In the genomic region with DNA sequence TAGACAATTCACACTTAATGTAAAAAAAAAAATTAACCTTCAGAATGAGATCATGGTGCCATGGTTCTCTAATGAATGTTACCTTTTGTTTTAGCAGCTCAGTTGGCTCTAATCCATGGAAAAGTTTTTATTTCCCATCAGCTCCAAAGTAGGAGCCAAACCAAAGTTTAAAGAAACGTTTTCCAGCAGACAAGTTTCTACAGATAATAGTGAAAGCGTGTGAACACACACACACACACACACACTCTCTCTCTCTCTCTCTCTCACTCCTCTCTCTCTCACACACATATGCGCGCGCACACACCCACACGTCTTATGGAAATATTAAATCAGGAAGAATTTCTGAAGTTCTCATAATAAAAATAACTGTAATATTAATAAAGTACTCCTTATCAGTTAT, we compare ENCODE assay signal across 13 cellular contexts. TPM values are rescaled to one million over a fixed set of nuclear protein-coding genes. Genes with fewer than 3 reads are reported as not detected.
A peak's percentile ranks its signal among the peaks of the same experiment; 100 is the strongest.
DNase-seq lines count a peak whose midpoint lies in the region; ATAC-seq, FAIRE-seq and TF ChIP-seq lines count a peak whose summit lies in the region.
"Had no signal": no experiment of that assay in that cellular context is flagged by ENCODE, and none has a peak within 500 bp of the region (broad histone marks: within the 10 kb centered on the region; RNA-seq: fewer than 3 reads in every experiment).

No MANE protein-coding gene starts in this region.

- H3K27me3 ChIP-seq in mammary epithelial cell (ENCODE audit: insufficient read depth, low read length) (no peaks in the 10 kb centered on the region), HepG2 (ENCODE audit: control insufficient read depth in 1 of 2, insufficient read depth in 2 of 2, low read length in 2 of 2) (no peaks in the 10 kb centered on the region), thoracic aorta (replicated peaks; ENCODE audit: insufficient read depth) (no peaks in the 10 kb centered on the region), GM23338 (ENCODE audit: insufficient read depth) (no peaks in the 10 kb centered on the region)

- no peak for TF ChIP-seq EP300 in HepG2 (IDR thresholded peaks at IDR 0.05; ENCODE audit: low read depth in 2 of 2, low read length in 2 of 2)
- no peak for TF ChIP-seq EP300 in HepG2 (CRISPR knock-in tag; IDR thresholded peaks at IDR 0.05; ENCODE audit: borderline replicate concordance)

- H3K27ac ChIP-seq in mammary epithelial cell (ENCODE audit: insufficient read depth, low read depth, low read length) (peak overlapping the region; percentile 58), HepG2 (ENCODE audit: extremely low read length, insufficient read depth, low read length) (no peak overlapping the region), thoracic aorta (peak overlapping the region; percentile 75 to 84), GM23338 (ENCODE audit: low read depth) (no peak overlapping the region)

- no peak for DNase-seq in activated T-cell treated with anti-CD3 and anti-CD28 coated beads, Interleukin-2, amount 50 U/mL, for 24 hours
- DNase-seq in activated T-cell treated with anti-CD3 and anti-CD28 coated beads for 4 hours (no peak), mammary epithelial cell (peak; percentile 46), HepG2 (ENCODE audit: low spot score) (no peak), thoracic aorta (ENCODE audit: low spot score) (no peak), GM23338 (ENCODE audit: low spot score) (no peak), putamen (ENCODE audit: low spot score) (no peak), LoVo (ENCODE audit: low spot score) (no peak)
- DNase-seq: activated naive CD4-positive, alpha-beta T cell treated with anti-CD3 and anti-CD28 coated beads, Interleukin-2, amount 10 ng/mL, durations not matched to agents 7 days and 5 days; NCI-H1105 treated with DMSO at 0.1 percent for 48 hours; NCI-H524; RPMI8226 had no signal

- H3K9me3 ChIP-seq in mammary epithelial cell (replicated peaks; ENCODE audit: insufficient read depth, low read length), result no peaks in the 10 kb centered on the region
- H3K9me3 ChIP-seq in HepG2 (ENCODE audit: low read length), result no peaks in the 10 kb centered on the region
- no peaks in the 10 kb centered on the region for H3K9me3 ChIP-seq in thoracic aorta
- H3K9me3 ChIP-seq: A549 had no signal

- FAIRE-seq in HepG2 (lab: Jason Lieb, UNC), result no peak
- FAIRE-seq: A549 had no signal

- intact Hi-C loops in mammary epithelial cell (cut with micrococcal nuclease), result no loop called here
- intact Hi-C loops in HepG2 (cut with micrococcal nuclease; ENCODE audit: unreplicated experiment), result no loop called here

- H4K20me1 ChIP-seq in mammary epithelial cell (ENCODE audit: insufficient read depth, low read length) (no peaks in the 10 kb centered on the region), HepG2 (ENCODE audit: insufficient read depth, low read length) (no peaks in the 10 kb centered on the region), GM23338 (replicated peaks; ENCODE audit: insufficient read depth) (no peaks in the 10 kb centered on the region)

- peaks cover 79% of the 10 kb centered on the region for H3K36me3 Mint-ChIP-seq in activated T-cell treated with anti-CD3 and anti-CD28 coated beads, Interleukin-2, amount 50 U/mL, for 24 hours (ENCODE audit: low read depth)
- no peaks in the 10 kb centered on the region for H3K36me3 Mint-ChIP-seq in GM23338 (ENCODE audit: low read depth)

- peak overlapping the region in 1 of 3 experiments; percentile 17 for H3K4me3 ChIP-seq in mammary epithelial cell (replicated peaks in 1 of 3; ENCODE audit: insufficient read depth in 1 of 3, low read depth in 2 of 3, low read length in 3 of 3)
- no peak overlapping the region for H3K4me3 ChIP-seq in HepG2 (replicated peaks in 1 of 3; ENCODE audit: insufficient read depth in 1 of 3, low read depth in 2 of 3, low read length in 3 of 3)
- H3K4me3 ChIP-seq in thoracic aorta, result peak overlapping the region; percentile 50
- no peak overlapping the region for H3K4me3 ChIP-seq in GM23338
- H3K4me3 ChIP-seq: A549 had no signal

- peaks cover 77% of the 10 kb centered on the region for H3K4me1 Mint-ChIP-seq in activated T-cell treated with anti-CD3 and anti-CD28 coated beads, Interleukin-2, amount 50 U/mL, for 24 hours (ENCODE audit: low read depth)
- H3K4me1 Mint-ChIP-seq in GM23338, result peaks cover 19% of the 10 kb centered on the region

- TF ChIP-seq CTCF in mammary epithelial cell (conservative IDR thresholded peaks at IDR 0.05 in 1 of 2, IDR thresholded peaks at IDR 0.05 in 1 of 2; ENCODE audit: extremely low read depth in 1 of 2, insufficient read depth in 1 of 2, low read depth in 1 of 2, low read length in 2 of 2) (no peak), HepG2 (CRISPR knock-in tag; IDR thresholded peaks at IDR 0.05) (no peak), thoracic aorta (IDR thresholded peaks at IDR 0.05) (no peak), GM23338 (conservative IDR thresholded peaks at IDR 0.05; ENCODE audit: low read depth in 2 of 2) (no peak)

- dilution Hi-C loops in mammary epithelial cell (cut with HindIII; ENCODE audit: low sequenced_read_pairs), result no loop called here

- H3K9me2 ChIP-seq in GM23338 (ENCODE audit: insufficient read depth), result no peaks in the 10 kb centered on the region

- peak overlapping the region; percentile 69 for H3K4me2 ChIP-seq in mammary epithelial cell (ENCODE audit: insufficient read depth, low read depth, low read length)
- H3K4me2 ChIP-seq in HepG2 (ENCODE audit: low read depth, low read length), result no peak overlapping the region
- no peak overlapping the region for H3K4me2 ChIP-seq in GM23338

- CTCF ChIA-PET in mammary epithelial cell (lab: Charles Lee; ENCODE audit: low non-redundant PET), result no interaction called here
- CTCF ChIA-PET in HepG2 (lab: Yijun Ruan, JAX; ENCODE audit: low intra/inter-chr PET ratio, low total read pairs), result no interaction called here

- no peaks in the 10 kb centered on the region for H3K9me3 Mint-ChIP-seq in activated T-cell treated with anti-CD3 and anti-CD28 coated beads, Interleukin-2, amount 50 U/mL, for 24 hours
- H3K9me3 Mint-ChIP-seq in GM23338, result no peaks in the 10 kb centered on the region
- H3K9me3 Mint-ChIP-seq: activated naive CD4-positive, alpha-beta T cell treated with anti-CD3 and anti-CD28 coated beads, Interleukin-2, amount 10 ng/mL, durations not matched to agents 7 days and 5 days had no signal

- no peak for TF ChIP-seq RAD21 in HepG2 (CRISPR knock-in tag; IDR thresholded peaks at IDR 0.05)

- no peak for TF ChIP-seq POLR2A in HepG2 (IDR thresholded peaks at IDR 0.05; ENCODE audit: insufficient read depth in 1 of 2, low read depth in 2 of 2, low read length in 2 of 2)

- H3K36me3 ChIP-seq in mammary epithelial cell (ENCODE audit: insufficient read depth, low read length) (peaks cover 4% of the 10 kb centered on the region), HepG2 (replicated peaks in 1 of 2; ENCODE audit: control insufficient read depth in 1 of 2, insufficient read depth in 2 of 2, low read length in 2 of 2) (peaks cover 0 to 4% of the 10 kb centered on the region in 2 experiments; a peak in 2 of 5 replicates), thoracic aorta (no peaks in the 10 kb centered on the region), GM23338 (ENCODE audit: insufficient read depth) (no peaks in the 10 kb centered on the region)

- ATAC-seq in HepG2 (no peak), thoracic aorta (ENCODE audit: insufficient number of reproducible peaks, low FRiP score, low read depth) (no peak), GM23338 (no peak)

- WGBS in mammary epithelial cell (ENCODE audit: low coverage, missing lambda C conversion rate), result 13% methylated on average over 6 of the region's 6 CpGs
- WGBS in HepG2 (ENCODE audit: low lambda C conversion rate), result 88% methylated on average over 6 of the region's 6 CpGs

- peak overlapping the region; percentile 79 for H3K27ac Mint-ChIP-seq in activated T-cell treated with anti-CD3 and anti-CD28 coated beads, Interleukin-2, amount 50 U/mL, for 24 hours
- no peak overlapping the region; the same call in 1 of the 2 replicates for H3K27ac Mint-ChIP-seq in GM23338

- H3K27me3 Mint-ChIP-seq in activated T-cell treated with anti-CD3 and anti-CD28 coated beads, Interleukin-2, amount 50 U/mL, for 24 hours, result no peaks in the 10 kb centered on the region
- no peaks in the 10 kb centered on the region for H3K27me3 Mint-ChIP-seq in GM23338 (ENCODE audit: insufficient read depth, low read depth, poor library complexity)
- H3K27me3 Mint-ChIP-seq: activated naive CD4-positive, alpha-beta T cell treated with anti-CD3 and anti-CD28 coated beads, Interleukin-2, amount 10 ng/mL, durations not matched to agents 7 days and 5 days had no signal

- H2AFZ ChIP-seq in mammary epithelial cell (ENCODE audit: low read depth, low read length) (no peak overlapping the region), HepG2 (ENCODE audit: low read length) (no peak overlapping the region), GM23338 (no peak overlapping the region)

- H3K4me3 Mint-ChIP-seq in activated T-cell treated with anti-CD3 and anti-CD28 coated beads, Interleukin-2, amount 50 U/mL, for 24 hours, result peak overlapping the region; percentile 0
- H3K4me3 Mint-ChIP-seq in GM23338, result no peak overlapping the region
- H3K4me3 Mint-ChIP-seq: activated naive CD4-positive, alpha-beta T cell treated with anti-CD3 and anti-CD28 coated beads, Interleukin-2, amount 10 ng/mL, durations not matched to agents 7 days and 5 days had no signal

- BruUV-seq in mammary epithelial cell (replicated peaks; lab: Mats Ljungman, UMichigan), result no TSS peak
- no TSS peak for BruUV-seq in HepG2 (replicated peaks; lab: Mats Ljungman, UMichigan)

- POLR2A ChIA-PET in HepG2 (lab: Yijun Ruan, JAX), result no interaction called here

- in situ Hi-C loops in mammary epithelial cell (cut with MboI; ENCODE audit: low sequenced_read_pairs in 2 of 2) (no loop called here), HepG2 (cut with HindIII; ENCODE audit: extremely low pct_ligation_motif_present, low pct_unique_long_range_greater_than_20kb) (no loop called here)

- H3K9ac ChIP-seq in mammary epithelial cell (ENCODE audit: insufficient read depth, low read length) (no peak overlapping the region), HepG2 (ENCODE audit: insufficient read depth, low read depth, low read length) (no peak overlapping the region)

- peaks cover 88% of the 10 kb centered on the region for H3K79me2 ChIP-seq in mammary epithelial cell (ENCODE audit: insufficient read depth, low read length)
- peaks cover 59% of the 10 kb centered on the region for H3K79me2 ChIP-seq in HepG2 (ENCODE audit: insufficient read depth, low read length)
- H3K79me2 ChIP-seq in GM23338 (replicated peaks; ENCODE audit: insufficient read depth), result peaks cover 57% of the 10 kb centered on the region

- H3K4me1 ChIP-seq in mammary epithelial cell (ENCODE audit: insufficient read depth, low read length), result peaks cover 20% of the 10 kb centered on the region
- peaks cover 16% of the 10 kb centered on the region for H3K4me1 ChIP-seq in HepG2 (ENCODE audit: insufficient read depth, low read length)
- H3K4me1 ChIP-seq in thoracic aorta (ENCODE audit: control insufficient read depth in 1 of 2, low read depth in 2 of 2), result peaks cover 53 to 86% of the 10 kb centered on the region in 2 donors
- peaks cover 14% of the 10 kb centered on the region for H3K4me1 ChIP-seq in GM23338 (ENCODE audit: insufficient read depth)

- no peaks in the 10 kb centered on the region for H3F3A ChIP-seq in GM23338 (replicated peaks; ENCODE audit: low read depth)

RNA-seq across cellular contexts. Expression of gene MBNL1, which starts 46.9 kb away (rescaled TPM):
- total RNA-seq in mammary epithelial cell (100 to 1,000 TPM; 107 to 188 TPM), HepG2 (2016; rRNA removed; fragmentation: Illumina TruSeq; extraction: Trizol) (55.4 TPM in 2 replicates), thoracic aorta (1,000 to 10,000 TPM in 1 of 2 donors, 100 to 1,000 TPM in 1; 783 to 1,062 TPM)
- polyA plus RNA-seq in mammary epithelial cell (69.5 TPM), HepG2 (2011; rRNA removed) (19.3 and 27.1 TPM in 2 replicates), GM23338 (2016; fragmentation: Nextera tagmentation; extraction: Ambion mirVana) (8.4 and 9.4 TPM in 2 replicates)
- polyA minus RNA-seq in mammary epithelial cell, result 363 TPM
- total RNA-seq in HepG2 (2016; cell fraction: cytosol; rRNA removed; fragmentation: Illumina TruSeq; extraction: Trizol; ENCODE audit: low read depth), result 8.2 and 11.3 TPM in 2 replicates
- total RNA-seq in HepG2 (2016; cell fraction: insoluble cytoplasmic fraction; rRNA removed; fragmentation: Illumina TruSeq; extraction: Trizol), result 50.3 and 56.4 TPM in 2 replicates
- total RNA-seq in HepG2 (2016; cell fraction: membrane; rRNA removed; fragmentation: Illumina TruSeq; extraction: Trizol), result 19.1 and 21.6 TPM in 2 replicates
- 106 and 117 TPM in 2 replicates for total RNA-seq in HepG2 (2016; cell fraction: nucleus; rRNA removed; fragmentation: Illumina TruSeq; extraction: Trizol)
- 23.1 and 24.2 TPM in 2 replicates for polyA plus RNA-seq in HepG2 (2011; cell fraction: cytosol; rRNA removed)
- polyA plus RNA-seq in HepG2 (2011; cell fraction: nucleus; rRNA removed), result 28.6 and 31.4 TPM in 2 replicates
- polyA plus RNA-seq in HepG2 (2012), result 16.4 and 17.7 TPM in 2 replicates
- polyA plus RNA-seq in HepG2 (2016; cell fraction: cytosol; fragmentation: Illumina TruSeq; extraction: Trizol; ENCODE audit: low read depth), result 1.4 and 1.5 TPM in 2 replicates
- polyA plus RNA-seq in HepG2 (2016; cell fraction: insoluble cytoplasmic fraction; fragmentation: Illumina TruSeq; extraction: Trizol; ENCODE audit: low read depth), result 35.7 and 36.6 TPM in 2 replicates
- 6.8 TPM in 2 replicates for polyA plus RNA-seq in HepG2 (2016; cell fraction: membrane; fragmentation: Illumina TruSeq; extraction: Trizol; ENCODE audit: low read depth)
- 41.8 and 44.0 TPM in 2 replicates for polyA plus RNA-seq in HepG2 (2016; cell fraction: nucleus; fragmentation: Illumina TruSeq; extraction: Trizol; ENCODE audit: insufficient read depth, low read depth)
- polyA minus RNA-seq in HepG2 (2011; rRNA and poly(A)+ RNA removed; ENCODE audit: low replicate concordance), result 130 and 203 TPM in 2 replicates
- polyA minus RNA-seq in HepG2 (2011; cell fraction: cytosol; rRNA and poly(A)+ RNA removed), result 59.9 and 63.4 TPM in 2 replicates
- 167 and 169 TPM in 2 replicates for polyA minus RNA-seq in HepG2 (2011; cell fraction: nucleus; rRNA and poly(A)+ RNA removed)
- total RNA-seq in GM23338 (2014; rRNA removed; shearing (Covaris generic)), result 15.7 and 23.2 TPM in 2 replicates

Comparison
In these comparisons a context has a peak if more than half of its experiments do, and no peak if none do; other contexts are left out.
1. H3K27ac ChIP-seq: peak in mammary epithelial cell (single experiment) and thoracic aorta (2 of 2); none in HepG2 (single experiment) and GM23338 (single experiment).
2. RNA of gene MBNL1, which starts 46.9 kb away (total RNA-seq): 783 to 1,062 TPM in thoracic aorta; 107 to 188 TPM in mammary epithelial cell, 8.2 to 117 TPM in HepG2 and 15.7 to 23.2 TPM in GM23338; every median in the first group is over 4 times any median in the second.